Comparison of ENCODE assay signal across 9 cellular contexts in the genomic region with DNA sequence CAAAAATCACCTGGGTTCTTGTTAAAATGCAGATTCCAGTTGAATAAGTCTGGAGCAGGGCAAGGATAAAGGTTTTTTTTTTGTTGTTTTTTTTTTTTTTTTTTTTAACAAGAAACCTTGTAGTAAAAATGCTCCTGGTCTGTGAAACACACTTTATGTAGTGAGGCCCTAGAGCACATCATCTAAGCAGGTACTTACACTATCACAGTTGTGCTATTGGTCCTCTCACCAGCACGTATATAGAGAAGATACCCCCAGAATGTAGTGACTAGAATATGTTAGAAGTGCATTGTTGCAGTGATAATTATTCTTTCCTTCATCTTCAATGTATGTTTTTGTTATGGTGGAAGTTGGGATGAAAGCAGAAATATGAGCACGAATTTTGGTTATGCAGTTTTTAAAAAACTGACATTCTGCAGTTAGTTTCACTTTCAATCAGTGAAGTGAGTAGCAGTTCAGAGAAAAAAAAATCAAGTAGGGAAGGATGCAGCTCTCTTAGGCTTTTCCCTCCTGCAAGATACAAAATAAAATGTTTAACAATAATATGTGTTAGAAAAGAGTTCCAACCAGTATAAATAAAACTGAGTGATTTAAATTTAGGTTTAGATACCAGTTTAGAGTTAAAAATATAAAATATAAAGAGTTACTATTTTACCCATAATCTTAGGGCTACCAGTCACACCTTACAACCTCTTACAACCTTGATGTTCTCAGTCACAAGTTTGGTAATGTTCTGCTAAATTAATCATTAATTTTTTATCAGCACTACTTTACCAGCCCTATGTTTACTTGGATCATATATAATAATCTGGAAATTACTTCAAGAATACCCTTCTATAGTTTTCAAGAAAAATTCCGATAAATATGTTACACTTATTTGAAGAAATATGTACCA. TPM values are rescaled to one million over a fixed set of nuclear protein-coding genes. Genes with fewer than 3 reads are reported as not detected.
DNase-seq lines count a peak whose midpoint lies in the region; ATAC-seq, FAIRE-seq and TF ChIP-seq lines count a peak whose summit lies in the region.
"Had no signal": no experiment of that assay in that cellular context is flagged by ENCODE, and none has a peak within 500 bp of the region (broad histone marks: within the 10 kb centered on the region; RNA-seq: fewer than 3 reads in every experiment).

No MANE protein-coding gene starts in this region.

- H3K27ac ChIP-seq in GM12878 (ENCODE audit: control insufficient read depth, insufficient read depth), result no peak overlapping the region

- no peak overlapping the region for H3K9ac ChIP-seq in GM12878 (ENCODE audit: control insufficient read depth, insufficient read depth, low read length)

- TF ChIP-seq EP300 in GM12878 (IDR thresholded peaks at IDR 0.05; ENCODE audit: borderline replicate concordance in 1 of 2, control insufficient read depth in 1 of 2, low read depth in 2 of 2, low read length in 2 of 2), result no peak

- POLR2A ChIA-PET in GM12878 (lab: Charles Lee), result no interaction called here

- TF ChIP-seq CTCF in GM06990 (IDR thresholded peaks at IDR 0.05; ENCODE audit: insufficient read depth, low read length, poor library complexity, severe bottlenecking) (no peak), GM12878 (IDR thresholded peaks at IDR 0.05 in 2 of 3, conservative IDR thresholded peaks at IDR 0.05 in 1 of 3; ENCODE audit: control insufficient read depth in 2 of 3, extremely low read depth in 1 of 3, insufficient read depth in 1 of 3, low read depth in 3 of 3, low read length in 3 of 3) (no peak)

- WGBS in GM12878 (ENCODE audit: insufficient coverage, insufficient replicate concordance, low lambda C conversion rate, missing lambda C conversion rate), result 32% methylated on average over 3 of the region's 3 CpGs

- H3K4me2 ChIP-seq in GM12878 (ENCODE audit: control insufficient read depth, insufficient read depth), result peak overlapping the region; percentile 40; the same call in 1 of the 2 replicates

- intact Hi-C loops in GM12878 (cut with micrococcal nuclease; ENCODE audit: unreplicated experiment), result no loop called here

- H3K36me3 ChIP-seq in GM06990 (ENCODE audit: control insufficient read depth, insufficient read depth, low read length) (no peaks in the 10 kb centered on the region), GM12878 (ENCODE audit: control insufficient read depth in 2 of 2, insufficient read depth in 2 of 2, low read length in 1 of 2) (no peaks in the 10 kb centered on the region)

- peak overlapping the region; percentile 24; the same call in 1 of the 2 replicates for H2AFZ ChIP-seq in GM12878 (ENCODE audit: control insufficient read depth, low read depth, low read length)

- RAD21 ChIA-PET in GM12878 (lab: Charles Lee; ENCODE audit: unreplicated experiment), result no interaction called here

- SMC1A ChIA-PET in GM12878 (lab: Charles Lee; ENCODE audit: uncharacterized antibody, unreplicated experiment), result no interaction called here

- no peak for TF ChIP-seq RAD21 in GM12878 (IDR thresholded peaks at IDR 0.05; ENCODE audit: insufficient read depth, low read depth, low read length)

- in situ Hi-C loops in GM12878 (cut with MboI), result no loop called here

- H3K79me2 ChIP-seq in GM12878 (ENCODE audit: control insufficient read depth, insufficient read depth, low read length), result no peaks in the 10 kb centered on the region

- no peaks in the 10 kb centered on the region for H4K20me1 ChIP-seq in GM12878 (ENCODE audit: control insufficient read depth, insufficient read depth)

- ATAC-seq in GM19452 (IDR thresholded peaks at IDR 0.05; ENCODE audit: unreplicated experiment) (peak; percentile 52), HG03135 (IDR thresholded peaks at IDR 0.05; ENCODE audit: unreplicated experiment) (peak; percentile 56), GM12878 (peak; percentile 59)

- no peaks in the 10 kb centered on the region for H3K27me3 ChIP-seq in GM06990 (replicated peaks; ENCODE audit: control insufficient read depth, insufficient read depth, low read length)
- H3K27me3 ChIP-seq in GM12878 (replicated peaks in 1 of 2; ENCODE audit: control insufficient read depth in 2 of 2, insufficient read depth in 2 of 2, low read length in 1 of 2), result no peaks in the 10 kb centered on the region

- CTCF ChIA-PET in GM12878 (lab: Yijun Ruan, JAX), result no interaction called here

- no TSS peak for BruUV-seq in GM12878 (replicated peaks; lab: Mats Ljungman, UMichigan)

- no peak overlapping the region for H3K4me3 ChIP-seq in GM06990 (replicated peaks; ENCODE audit: low read depth, low read length)
- peak overlapping the region; percentile 57; the same call in 1 of the 2 replicates for H3K4me3 ChIP-seq in GM12878

- TF ChIP-seq POLR2A in GM12878 (IDR thresholded peaks at IDR 0.05; ENCODE audit: low read depth, low read length), result no peak

- FAIRE-seq in GM12878 (lab: Jason Lieb, UNC), result no peak

- no peaks in the 10 kb centered on the region; the same call in none of the 2 replicates for H3K4me1 ChIP-seq in GM12878 (ENCODE audit: control insufficient read depth, insufficient read depth, low read length)

- DNase-seq in GM06990 (ENCODE audit: extremely low read depth, insufficient read length) (peak; percentile 15), GM12878 (ENCODE audit: low read depth, low spot score) (no peak), NCI-H1930 (lab: John Stamatoyannopoulos, UW) (no peak), NCI-H2227 treated with DMSO at 0.1 percent for 48 hours (lab: John Stamatoyannopoulos, UW) (no peak), NCI-H2171 treated with DMSO at 0.1 percent for 48 hours (lab: John Stamatoyannopoulos, UW) (no peak), mesenteric fat pad (ENCODE audit: low spot score) (no peak)

- no peaks in the 10 kb centered on the region for H3K9me3 ChIP-seq in GM12878 (replicated peaks; ENCODE audit: control insufficient read depth, insufficient read depth, low read length)

TF ChIP-seq in GM12878, 131 proteins besides CTCF, POLR2A, EP300 and RAD21:
- no peak for TF ChIP-seq TCF7 (IDR thresholded peaks at IDR 0.05; ENCODE audit: borderline replicate concordance)

RNA-seq across cellular contexts. Expression of a gene that starts 9.2 kb away (rescaled TPM):
- total RNA-seq in GM12878 (2013; cell fraction: nucleolus; rRNA removed), result not detected in 2 replicates
- total RNA-seq in GM12878 (2014; rRNA removed) (not detected in 2 replicates), GM12878 (2014; rRNA removed; fragmentation: Illumina TruSeq; extraction: Trizol) (not detected in 2 replicates), GM12878 (2021) (not detected in 2 replicates), mesenteric fat pad (not detected)
- polyA plus RNA-seq in GM12878 (2011; ENCODE audit: low read depth), result not detected
- polyA plus RNA-seq in GM12878 (2011; rRNA removed) (not detected in 2 replicates), GM12878 (2014; fragmentation: Illumina TruSeq; extraction: Trizol) (not detected in 2 replicates), GM12878 (2014; fragmentation: Nextera tagmentation; extraction: Ambion mirVana) (not detected), GM12878 (2014; rRNA removed) (not detected in 2 replicates), GM12878 (2016; fragmentation: Nextera tagmentation; extraction: Ambion mirVana) (not detected)
- not detected in 2 replicates for polyA plus RNA-seq in GM12878 (2011; cell fraction: cytosol; rRNA removed)
- polyA plus RNA-seq in GM12878 (2011; cell fraction: nucleus; rRNA removed), result not detected in 2 replicates
- not detected in 2 replicates for polyA plus RNA-seq in GM12878 (2012)
- not detected in 2 replicates for polyA minus RNA-seq in GM12878 (2011; rRNA and poly(A)+ RNA removed)
- not detected in 2 replicates for polyA minus RNA-seq in GM12878 (2011; cell fraction: cytosol; rRNA and poly(A)+ RNA removed)
- not detected in 2 replicates for polyA minus RNA-seq in GM12878 (2011; cell fraction: nucleus; rRNA and poly(A)+ RNA removed)
- total RNA-seq: mucosa of gallbladder had no signal

RNA-seq across cellular contexts. Expression of a gene that starts 14.6 kb away (rescaled TPM):
- not detected in 2 replicates for total RNA-seq in GM12878 (2013; cell fraction: nucleolus; rRNA removed)
- total RNA-seq in GM12878 (2014; rRNA removed), result not detected in 2 replicates
- total RNA-seq in GM12878 (2014; rRNA removed; fragmentation: Illumina TruSeq; extraction: Trizol), result not detected in 2 replicates
- not detected in 2 replicates for total RNA-seq in GM12878 (2021)
- not detected for polyA plus RNA-seq in GM12878 (2011; ENCODE audit: low read depth)
- not detected in 2 replicates for polyA plus RNA-seq in GM12878 (2011; rRNA removed)
- polyA plus RNA-seq in GM12878 (2011; cell fraction: cytosol; rRNA removed), result not detected in 2 replicates
- not detected in 2 replicates for polyA plus RNA-seq in GM12878 (2011; cell fraction: nucleus; rRNA removed)
- not detected in 2 replicates for polyA plus RNA-seq in GM12878 (2012)
- not detected in 2 replicates for polyA plus RNA-seq in GM12878 (2014; fragmentation: Illumina TruSeq; extraction: Trizol)
- not detected for polyA plus RNA-seq in GM12878 (2014; fragmentation: Nextera tagmentation; extraction: Ambion mirVana)
- polyA plus RNA-seq in GM12878 (2014; rRNA removed), result not detected in 2 replicates
- not detected for polyA plus RNA-seq in GM12878 (2016; fragmentation: Nextera tagmentation; extraction: Ambion mirVana)
- polyA minus RNA-seq in GM12878 (2011; rRNA and poly(A)+ RNA removed), result not detected in 2 replicates
- not detected in 2 replicates for polyA minus RNA-seq in GM12878 (2011; cell fraction: cytosol; rRNA and poly(A)+ RNA removed)
- not detected in 2 replicates for polyA minus RNA-seq in GM12878 (2011; cell fraction: nucleus; rRNA and poly(A)+ RNA removed)
- total RNA-seq in mesenteric fat pad, result not detected
- total RNA-seq: mucosa of gallbladder had no signal

RNA-seq across cellular contexts. Expression of a gene that starts 43.2 kb away (rescaled TPM):
- not detected in 2 replicates for total RNA-seq in GM12878 (2013; cell fraction: nucleolus; rRNA removed)
- total RNA-seq in GM12878 (2014; rRNA removed) (not detected in 2 replicates), GM12878 (2014; rRNA removed; fragmentation: Illumina TruSeq; extraction: Trizol) (not detected in 2 replicates), GM12878 (2021) (not detected in 2 replicates), mesenteric fat pad (not detected)
- not detected for polyA plus RNA-seq in GM12878 (2011; ENCODE audit: low read depth)
- polyA plus RNA-seq in GM12878 (2011; rRNA removed) (not detected in 2 replicates), GM12878 (2014; fragmentation: Illumina TruSeq; extraction: Trizol) (not detected in 2 replicates), GM12878 (2014; fragmentation: Nextera tagmentation; extraction: Ambion mirVana) (not detected), GM12878 (2014; rRNA removed) (not detected in 2 replicates), GM12878 (2016; fragmentation: Nextera tagmentation; extraction: Ambion mirVana) (not detected)
- not detected in 2 replicates for polyA plus RNA-seq in GM12878 (2011; cell fraction: cytosol; rRNA removed)
- not detected in 2 replicates for polyA plus RNA-seq in GM12878 (2011; cell fraction: nucleus; rRNA removed)
- not detected in 2 replicates for polyA plus RNA-seq in GM12878 (2012)
- polyA minus RNA-seq in GM12878 (2011; rRNA and poly(A)+ RNA removed), result not detected in 2 replicates
- not detected in 2 replicates for polyA minus RNA-seq in GM12878 (2011; cell fraction: cytosol; rRNA and poly(A)+ RNA removed)
- not detected in 2 replicates for polyA minus RNA-seq in GM12878 (2011; cell fraction: nucleus; rRNA and poly(A)+ RNA removed)
- total RNA-seq: mucosa of gallbladder had no signal
